ENCODE assay signal across 5 cellular contexts in genomic region chr12:130385193-130385592, GRCh38. TPM values are rescaled to one million over a fixed set of nuclear protein-coding genes. Genes with fewer than 3 reads are reported as not detected.
"Had no signal": no experiment of that assay in that cellular context is flagged by ENCODE, and none has a peak within 500 bp of the region (broad histone marks: within the 10 kb centered on the region; RNA-seq: fewer than 3 reads in every experiment).

No MANE protein-coding gene starts in this region.

- DNase-seq: H9, HCEC 1CT had no signal

- ATAC-seq: GM23338 had no signal

RNA-seq across cellular contexts. Expression of gene PIWIL1, which starts 47.5 kb away (rescaled TPM):
- total RNA-seq: GM23338, H1, H9, HT-29 had no signal
